8 cellular contexts compared by ENCODE assay signal in the genomic region with DNA sequence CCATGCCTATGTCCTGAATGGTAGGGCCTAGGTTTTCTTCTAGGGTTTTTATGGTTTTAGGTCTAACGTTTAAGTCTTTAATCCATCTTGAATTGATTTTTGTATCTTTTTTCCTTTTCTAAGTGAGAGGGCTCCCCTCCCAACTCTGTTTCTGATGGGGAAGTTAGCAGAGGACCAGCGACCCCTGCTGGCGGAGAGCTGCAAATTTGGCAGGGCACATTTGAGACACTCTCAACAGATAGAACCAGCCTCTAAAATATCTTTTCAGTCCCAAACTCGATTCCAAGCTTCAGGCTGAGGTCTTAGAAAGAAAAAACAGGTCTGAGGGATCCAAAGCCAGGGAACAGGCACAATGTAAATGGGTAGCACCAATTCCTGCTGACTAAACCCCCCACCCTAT. TPM values are rescaled to one million over a fixed set of nuclear protein-coding genes. Genes with fewer than 3 reads are reported as not detected.
DNase-seq lines count a peak whose midpoint lies in the region; ATAC-seq and TF ChIP-seq lines count a peak whose summit lies in the region.

No MANE protein-coding gene starts in this region.

- no peaks in the 10 kb centered on the region for H3K36me3 ChIP-seq in thyroid gland

- no peak for ATAC-seq in GM18868 (IDR thresholded peaks at IDR 0.05; ENCODE audit: unreplicated experiment)

- WGBS in thyroid gland, 2 donors, result 29 to 47% methylated on average over 4 of the region's 4 CpGs

- peak; percentile 20 for DNase-seq in activated gamma-delta T cell treated with Interleukin-2 at 50 U/mL for 16 hours
- DNase-seq in activated gamma-delta T cell (lab: John Stamatoyannopoulos, UW), result no peak
- peak; percentile 46 for DNase-seq in fibroblast of mammary gland (ENCODE audit: low read depth)
- DNase-seq in stimulated activated naive CD4-positive, alpha-beta T cell treated with Interleukin-2 at 50 U/mL for 16 hours (lab: John Stamatoyannopoulos, UW), result peak; percentile 47
- no peak for DNase-seq in thyroid gland
- no peak for DNase-seq in cerebellar nuclear complex (lab: John Stamatoyannopoulos, UW)

- no peak overlapping the region for H3K4me3 ChIP-seq in fibroblast of mammary gland (ENCODE audit: control insufficient read depth, low read depth, low read length)
- H3K4me3 ChIP-seq in thyroid gland (replicated peaks in 1 of 3), result no peak overlapping the region

- peak; percentile 59 for TF ChIP-seq CTCF in VCaP (conservative IDR thresholded peaks at IDR 0.05)
- peak; percentile 67 for TF ChIP-seq CTCF in fibroblast of mammary gland (conservative IDR thresholded peaks at IDR 0.05; ENCODE audit: control insufficient read depth, insufficient read depth, low read depth, low read length)
- peak in 1 of 6 experiments; percentile 14 for TF ChIP-seq CTCF in thyroid gland (IDR thresholded peaks at IDR 0.05)

- H3K4me1 ChIP-seq in thyroid gland, result no peaks in the 10 kb centered on the region

- H3K9me3 ChIP-seq in thyroid gland, result no peaks in the 10 kb centered on the region

- H3K27me3 ChIP-seq in thyroid gland, result no peaks in the 10 kb centered on the region

- no peak overlapping the region for H3K27ac ChIP-seq in VCaP
- H3K27ac ChIP-seq in thyroid gland, result no peak overlapping the region

- intact Hi-C loops in thyroid gland (cut with DNase I), result no loop called here

- TF ChIP-seq POLR2A in thyroid gland (IDR thresholded peaks at IDR 0.05), result no peak

RNA-seq across cellular contexts. Expression of gene LRRC3, which starts 32.5 kb away (rescaled TPM):
- under 1 TPM; 0.78 to 0.92 (median 0.85) TPM for total RNA-seq in thyroid gland

RNA-seq across cellular contexts. Expression of gene KRTAP10-1, which starts 52.2 kb away (rescaled TPM):
- not detected for total RNA-seq in thyroid gland

Comparison
In these comparisons a context has a peak if more than half of its experiments do, and no peak if none do; other contexts are left out.
1. DNase-seq: peak in activated gamma-delta T cell treated with Interleukin-2 at 50 U/mL for 16 hours (single experiment), fibroblast of mammary gland (single experiment) and stimulated activated naive CD4-positive, alpha-beta T cell treated with Interleukin-2 at 50 U/mL for 16 hours (single experiment); none in activated gamma-delta T cell (single experiment), thyroid gland (0 of 2) and cerebellar nuclear complex (0 of 2).